27 cellular contexts compared by ENCODE assay signal in the genomic region with DNA sequence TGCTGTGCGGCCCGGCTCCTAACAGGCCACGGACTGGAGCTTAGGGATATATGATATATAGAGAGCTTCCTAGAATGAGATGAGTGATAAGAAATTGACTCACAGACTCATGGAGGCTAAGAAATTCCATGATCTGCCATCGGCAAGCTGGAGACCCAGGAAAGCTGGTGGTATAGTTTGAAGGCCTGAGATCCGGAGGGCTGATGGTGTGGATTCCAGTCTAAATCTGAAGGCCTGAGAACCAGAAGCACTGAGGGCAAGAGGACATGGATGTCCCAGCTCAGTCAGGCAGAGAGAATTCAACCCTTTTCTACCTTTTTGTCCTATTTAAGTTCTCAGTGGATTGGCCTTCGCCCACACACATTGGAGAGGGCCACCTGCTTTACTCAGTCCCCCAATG.
"Had no signal": no experiment of that assay in that cellular context is flagged by ENCODE, and none has a peak within 500 bp of the region (broad histone marks: within the 10 kb centered on the region; RNA-seq: fewer than 3 reads in every experiment).

No MANE protein-coding gene starts in this region.

- H3K79me2 ChIP-seq: hepatocyte had no signal

- H3K9me3 ChIP-seq: colonic mucosa, esophagus squamous epithelium, gastrocnemius medialis had no signal

- H3K36me3 ChIP-seq: colonic mucosa, esophagus squamous epithelium, gastrocnemius medialis, gastroesophageal sphincter, heart left ventricle, heart right ventricle had no signal

- H3K4me1 Mint-ChIP-seq: endodermal cell had no signal

- H3K27me3 Mint-ChIP-seq: dendritic cell treated with granulocyte-macrophage colony-stimulating factor and Interleukin-4, amounts not matched to agents 40 ng/mL and 50 ng/mL, for 4 days had no signal

- FAIRE-seq: colon, endometrium, endothelial cell of umbilical vein had no signal

- H3K27me3 ChIP-seq: colonic mucosa, foreskin keratinocyte, hepatocyte had no signal

- H3K27ac Mint-ChIP-seq: dendritic cell treated with granulocyte-macrophage colony-stimulating factor and Interleukin-4, amounts not matched to agents 40 ng/mL and 50 ng/mL, for 4 days; effector memory CD8-positive, alpha-beta T cell; endodermal cell had no signal

- H3K4me1 ChIP-seq: colonic mucosa, foreskin keratinocyte, gastrocnemius medialis, gastroesophageal sphincter, heart left ventricle, heart right ventricle had no signal

- DNase-seq: colonic mucosa; cortex of kidney; dermis blood vessel endothelial cell; dorsolateral prefrontal cortex; effector CD4-positive, alpha-beta T cell; effector CD8-positive, alpha-beta T cell; effector memory CD4-positive, alpha-beta T cell; effector memory CD8-positive, alpha-beta T cell; endodermal cell; erythroblast; esophagus squamous epithelium; foreskin fibroblast; foreskin keratinocyte; foreskin melanocyte; gastrocnemius medialis; head of caudate nucleus; heart left ventricle; heart right ventricle had no signal

- H3K4me3 ChIP-seq: colonic mucosa, coronary artery, dorsolateral prefrontal cortex, esophagus squamous epithelium, gastrocnemius medialis, gastroesophageal sphincter, heart left ventricle, heart right ventricle, hepatocyte had no signal

- ATAC-seq: effector memory CD8-positive, alpha-beta T cell; esophagus mucosa; foreskin keratinocyte; gastrocnemius medialis; gastroesophageal sphincter; heart left ventricle; heart right ventricle had no signal

- H3K9me3 Mint-ChIP-seq: dendritic cell treated with granulocyte-macrophage colony-stimulating factor and Interleukin-4, amounts not matched to agents 40 ng/mL and 50 ng/mL, for 4 days had no signal

- H2AFZ ChIP-seq: hepatocyte had no signal

- H3K27ac ChIP-seq: colonic mucosa, coronary artery, dorsolateral prefrontal cortex, epithelial cell of prostate, esophagus squamous epithelium, foreskin keratinocyte, gastrocnemius medialis, gastroesophageal sphincter, heart left ventricle, heart right ventricle, hepatocyte had no signal

- H3K4me3 Mint-ChIP-seq: dendritic cell treated with granulocyte-macrophage colony-stimulating factor and Interleukin-4, amounts not matched to agents 40 ng/mL and 50 ng/mL, for 4 days; effector memory CD8-positive, alpha-beta T cell; endodermal cell had no signal

- H3K4me2 ChIP-seq: hepatocyte had no signal
